21 cellular contexts compared by ENCODE assay signal in genomic region chr3:17149076-17149475, GRCh38.
"Had no signal": no experiment of that assay in that cellular context is flagged by ENCODE, and none has a peak within 500 bp of the region (broad histone marks: within the 10 kb centered on the region; RNA-seq: fewer than 3 reads in every experiment).

No MANE protein-coding gene starts in this region.

- DNase-seq: IMR-90, Kasumi-1, KG1, MM.1S, NCI-H1092 treated with DMSO at 0.1 percent for 48 hours, NCI-H1436, NCI-H187, NCI-H2029, NCI-H2081 treated with DMSO at 0.1 percent for 48 hours, NCI-H2171, NCI-H226, NCI-H446, NCI-H510A, NCI-H524 treated with DMSO at 0.1 percent for 48 hours, NCI-H774, Right ventricle myocardium superior, RPMI8226, SIG-M5, SK-N-SH had no signal

- H3K4me2 ChIP-seq: SK-N-SH had no signal

- H3K9me3 ChIP-seq: SK-N-SH had no signal

- ATAC-seq: HepG2 had no signal

- FAIRE-seq: HepG2, RCC 7860 had no signal

- H3K9ac ChIP-seq: SK-N-SH had no signal
